In the genomic region with DNA sequence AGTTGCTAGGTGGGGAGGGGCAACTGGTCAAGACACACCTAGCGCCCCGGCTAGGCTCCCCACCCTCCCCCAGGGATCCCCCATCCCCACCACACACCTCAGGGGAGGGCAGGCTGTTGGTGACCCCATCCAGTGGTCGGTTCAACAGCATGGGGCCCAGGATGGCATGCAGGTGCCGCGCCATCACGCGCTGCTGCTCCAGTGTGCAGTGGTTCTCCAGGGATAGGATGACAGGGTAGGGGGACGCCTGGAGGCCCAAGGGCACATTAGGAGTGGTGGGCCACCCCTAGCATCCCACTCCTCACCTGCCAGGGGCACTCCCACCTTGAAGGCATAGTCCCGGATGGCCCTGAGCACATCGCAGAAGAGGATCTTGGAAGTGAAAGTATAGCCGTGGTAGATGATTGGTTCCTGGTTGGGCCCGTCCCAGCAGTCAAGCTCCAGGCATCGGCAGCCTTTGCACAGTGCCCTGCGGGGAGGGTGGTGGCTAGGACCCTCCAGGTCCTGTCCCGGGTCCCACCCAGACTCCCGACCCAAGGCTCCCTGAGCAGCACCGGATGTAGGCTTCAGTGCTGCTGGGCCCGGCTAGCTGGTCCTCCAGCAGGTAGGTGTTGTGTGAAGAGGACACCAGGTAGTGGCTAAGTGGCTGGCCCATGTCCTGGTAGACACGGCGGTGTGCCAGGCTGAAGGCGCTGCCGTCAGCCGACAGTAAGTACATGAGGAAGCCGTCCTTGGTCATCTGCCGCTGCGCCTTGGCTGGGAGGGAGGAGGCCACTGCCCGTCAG, we compare ENCODE assay signal across 24 cellular contexts. TPM values are rescaled to one million over a fixed set of nuclear protein-coding genes. Genes with fewer than 3 reads are reported as not detected.
DNase-seq lines count a peak whose midpoint lies in the region; ATAC-seq, FAIRE-seq and TF ChIP-seq lines count a peak whose summit lies in the region.
"Had no signal": no experiment of that assay in that cellular context is flagged by ENCODE, and none has a peak within 500 bp of the region (broad histone marks: within the 10 kb centered on the region; RNA-seq: fewer than 3 reads in every experiment).

No MANE protein-coding gene starts in this region.

- no peak overlapping the region for H2AK5ac ChIP-seq in H1 (ENCODE audit: low read depth, low read length)

- no peak for DNase-seq in DND-41
- peak; percentile 18 for DNase-seq in MV-4-11 (lab: John Stamatoyannopoulos, UW)
- no peak for DNase-seq in H1 (ENCODE audit: low read depth in 1 of 2, low spot score in 2 of 2)
- DNase-seq in small intestine = peak; percentile 54
- no peak for DNase-seq in NCI-H1436 treated with DMSO at 0.1 percent for 48 hours (lab: John Stamatoyannopoulos, UW)
- DNase-seq in NCI-H1436 (lab: John Stamatoyannopoulos, UW) = no peak
- no peak for DNase-seq in activated CD4-positive, alpha-beta T cell treated with anti-CD3 and anti-CD28 coated beads for 1 hour
- DNase-seq in midbrain (lab: John Stamatoyannopoulos, UW) = no peak
- DNase-seq: activated CD4-positive, alpha-beta T cell treated with anti-CD3 and anti-CD28 coated beads, Interleukin-2, amount 10 ng/mL, durations not matched to agents 24 days and 14 days; anterior cingulate cortex; dermis blood vessel endothelial cell; DMS153; islet precursor cell; NCI-H1417 treated with DMSO at 0.1 percent for 48 hours; NCI-H510A; SK-N-SH; stimulated activated CD4-positive, alpha-beta T cell treated with anti-CD3 and anti-CD28 coated beads, Interleukin-4, amount 100 ng/mL, for 4 hours; T-helper 2 cell had no signal

- H3K9me3 ChIP-seq in DND-41 (ENCODE audit: insufficient read depth, low read length, severe bottlenecking) (no peaks in the 10 kb centered on the region), H1 (ENCODE audit: insufficient read depth in 2 of 2, low read depth in 1 of 2, low read length in 1 of 2) (no peaks in the 10 kb centered on the region), small intestine (ENCODE audit: control insufficient read depth, low read depth) (no peaks in the 10 kb centered on the region)
- H3K9me3 ChIP-seq: SK-N-SH had no signal

- peaks cover 35% of the 10 kb centered on the region for H3K36me3 ChIP-seq in DND-41 (ENCODE audit: insufficient read depth, low read length)
- no peaks in the 10 kb centered on the region; a peak in 1 of 8 replicates for H3K36me3 ChIP-seq in H1 (ENCODE audit: control insufficient read depth in 2 of 4, insufficient read depth in 4 of 4, low read length in 3 of 4)
- H3K36me3 ChIP-seq in small intestine (ENCODE audit: control insufficient read depth in 2 of 2, insufficient read depth in 2 of 2, low read length in 2 of 2) = peaks cover 6 to 10% of the 10 kb centered on the region in 2 donors
- H3K36me3 ChIP-seq: cardiac muscle cell had no signal

- no peak overlapping the region for H2BK15ac ChIP-seq in H1 (ENCODE audit: low read length)

- no peak overlapping the region for H3K56ac ChIP-seq in H1 (replicated peaks; ENCODE audit: insufficient read length, low read depth, low read length)

- 0 out of 2 replicates have a peak, but pooled peaks cover 2% of the 10 kb centered on the region for H4K20me1 ChIP-seq in DND-41 (ENCODE audit: insufficient read depth, low read length)
- H4K20me1 ChIP-seq in H1 (replicated peaks in 1 of 2; ENCODE audit: control insufficient read depth in 1 of 2, insufficient read depth in 2 of 2, low read length in 2 of 2) = no peaks in the 10 kb centered on the region

- no peak overlapping the region for H2BK12ac ChIP-seq in H1 (ENCODE audit: low read depth, low read length)

- FAIRE-seq in H1 (lab: Jason Lieb, UNC) (no peak), small intestine (lab: Jason Lieb, UNC) (no peak)
- FAIRE-seq: endometrium had no signal

- H3K14ac ChIP-seq in H1 (ENCODE audit: insufficient read length) = no peak overlapping the region

- H3K27ac ChIP-seq in DND-41 (ENCODE audit: low read length) (no peak overlapping the region), H1 (ENCODE audit: low read depth, low read length) (no peak overlapping the region), small intestine (ENCODE audit: low read depth in 1 of 2, low read length in 1 of 2) (no peak overlapping the region)
- H3K27ac ChIP-seq: cardiac muscle cell had no signal

- H3K79me2 ChIP-seq in DND-41 (ENCODE audit: insufficient read depth, low read length) = no peaks in the 10 kb centered on the region
- H3K79me2 ChIP-seq in H1 (ENCODE audit: control insufficient read depth in 1 of 2, insufficient read depth in 2 of 2, low read length in 2 of 2) = no peaks in the 10 kb centered on the region

- H2AFZ ChIP-seq in DND-41 (ENCODE audit: low read depth, low read length) (no peak overlapping the region), H1 (ENCODE audit: low read length) (no peak overlapping the region)

- no peak for TF ChIP-seq EP300 in H1 (IDR thresholded peaks at IDR 0.05; ENCODE audit: borderline replicate concordance in 1 of 2, low read depth in 2 of 2, low read length in 2 of 2)

- peak overlapping the region; percentile 80; the same call in 1 of the 2 replicates for H4K8ac ChIP-seq in H1 (ENCODE audit: extremely low read depth, insufficient read depth, low read length)

- TF ChIP-seq POLR2A in H1 (IDR thresholded peaks at IDR 0.05; ENCODE audit: control extremely low read depth in 1 of 2, low read depth in 2 of 2, low read length in 2 of 2) = no peak

- H3K18ac ChIP-seq in H1 (ENCODE audit: extremely low read depth, low read length) = no peak overlapping the region

- POLR2A ChIA-PET in H1 (lab: Charles Lee; ENCODE audit: partially characterized antibody) = interaction anchor here (1.1 kb wide), 1 partner anchor 14 kb away, joined by 3 read pairs; no protein-coding TSS in a partner anchor

- no peak overlapping the region for H4K91ac ChIP-seq in H1 (replicated peaks; ENCODE audit: insufficient read length, low read length)

- no peaks in the 10 kb centered on the region for H3K79me1 ChIP-seq in H1 (ENCODE audit: low read depth, low read length)

- no peak overlapping the region for H3K4ac ChIP-seq in H1 (replicated peaks; ENCODE audit: insufficient read length, low read depth, low read length)

- H4K5ac ChIP-seq in H1 (ENCODE audit: insufficient read length, low read depth, low read length) = no peak overlapping the region

- TF ChIP-seq CTCF in DND-41 (IDR thresholded peaks at IDR 0.05; ENCODE audit: borderline replicate concordance, extremely low read depth, low read length, poor library complexity, severe bottlenecking) (no peak), H1 (IDR thresholded peaks at IDR 0.05; ENCODE audit: control extremely low read depth in 1 of 3, insufficient read depth in 1 of 3, low read depth in 1 of 3, low read length in 3 of 3) (no peak)

- H3K9ac ChIP-seq in DND-41 (ENCODE audit: low read depth, low read length) (no peak overlapping the region), H1 (replicated peaks in 1 of 4; ENCODE audit: extremely low read depth in 1 of 4, low read depth in 3 of 4, low read length in 3 of 4) (no peak overlapping the region)
- H3K9ac ChIP-seq: SK-N-SH had no signal

- H3K4me2 ChIP-seq in DND-41 (ENCODE audit: insufficient read depth, low read length) = no peak overlapping the region
- H3K4me2 ChIP-seq in H1 (ENCODE audit: insufficient read depth in 1 of 2, low read depth in 2 of 2, low read length in 2 of 2) = no peak overlapping the region
- H3K4me2 ChIP-seq: SK-N-SH had no signal

- CTCF ChIA-PET in H1 (lab: Charles Lee; ENCODE audit: partially characterized antibody) = interaction anchor here (0.6 to 9.6 kb wide), 5 partner anchors 7 to 75 kb away, joined by 3 to 74 read pairs (median 5); no protein-coding TSS in a partner anchor

- H3K27me3 ChIP-seq in DND-41 (ENCODE audit: insufficient read depth, low read length, poor library complexity) (no peaks in the 10 kb centered on the region), H1 (replicated peaks in 1 of 4; ENCODE audit: control insufficient read depth in 3 of 4, extremely low read depth in 1 of 4, insufficient read depth in 3 of 4, low read length in 3 of 4) (no peaks in the 10 kb centered on the region), small intestine (ENCODE audit: control insufficient read depth in 2 of 2, insufficient read depth in 2 of 2, low read length in 2 of 2) (no peaks in the 10 kb centered on the region)
- H3K27me3 ChIP-seq: cardiac muscle cell had no signal

- no peak overlapping the region for H3K23ac ChIP-seq in H1 (ENCODE audit: insufficient read length)

- H3K23me2 ChIP-seq in H1 (ENCODE audit: low read depth, low read length) = no peaks in the 10 kb centered on the region

- no peak overlapping the region for H2BK120ac ChIP-seq in H1 (replicated peaks; ENCODE audit: low read depth, low read length)

- 92% methylated on average over 27 of the region's 27 CpGs; no CpG with 5 or more reads in 1 of the 2 experiments for WGBS in H1 (ENCODE audit: extremely low coverage in 1 of 2, insufficient coverage in 1 of 2, insufficient read length in 1 of 2, insufficient replicate concordance in 2 of 2, low coverage in 1 of 2, low lambda C conversion rate in 2 of 2, missing lambda C conversion rate in 1 of 2), 2 experiments
- 69 to 89% (median 86%) methylated on average over 26 to 27 of the region's 27 CpGs for WGBS in small intestine, 3 donors

- H2BK5ac ChIP-seq in H1 (ENCODE audit: low read depth, low read length) = no peak overlapping the region

- ATAC-seq in DND-41 (ENCODE audit: insufficient read depth, low read depth) = peak; percentile 36

- H2BK20ac ChIP-seq in H1 (ENCODE audit: low read length) = no peak overlapping the region

- no peak for TF ChIP-seq RAD21 in H1 (IDR thresholded peaks at IDR 0.05 in 1 of 2, conservative IDR thresholded peaks at IDR 0.05 in 1 of 2; ENCODE audit: low read depth in 2 of 2, low read length in 2 of 2)

- H3K4me1 ChIP-seq in DND-41 (ENCODE audit: insufficient read depth, low read length) = no peaks in the 10 kb centered on the region
- no peaks in the 10 kb centered on the region for H3K4me1 ChIP-seq in H1 (replicated peaks in 1 of 4; ENCODE audit: control insufficient read depth in 3 of 4, insufficient read depth in 4 of 4, low read length in 3 of 4)
- H3K4me1 ChIP-seq in small intestine (ENCODE audit: control insufficient read depth in 2 of 2, insufficient read depth in 1 of 2, low read depth in 1 of 2, low read length in 1 of 2) = no peaks in the 10 kb centered on the region

- no peak overlapping the region for H3K4me3 ChIP-seq in DND-41 (ENCODE audit: low read depth in 1 of 2, low read length in 2 of 2)
- no peak overlapping the region for H3K4me3 ChIP-seq in H1 (ENCODE audit: extremely low read depth in 1 of 4, insufficient read depth in 2 of 4, low read depth in 3 of 4, low read length in 4 of 4)
- no peak overlapping the region for H3K4me3 ChIP-seq in small intestine (ENCODE audit: low read depth in 1 of 2, low read length in 2 of 2)
- H3K4me3 ChIP-seq: cardiac muscle cell had no signal

RNA-seq across cellular contexts. Expression of gene VILL, which starts 19.4 kb away (rescaled TPM):
- 4.1 and 4.6 TPM in 2 replicates for total RNA-seq in H1 (2021; fragmentation: NEBNext Ultra II Directional; extraction: Animal tissue kit (Norgen Biotek cat#: 25700))
- polyA plus RNA-seq in H1 (2011; rRNA removed) (4.2 and 7.4 TPM in 2 replicates), small intestine (100 to 1,000 TPM in 2 of 3 donors, 10 to 100 TPM in 1; 57.6 to 266 (median 191) TPM)
- polyA plus RNA-seq in H1 (2011; cell fraction: cytosol; rRNA removed) = 5.9 TPM
- 20.0 TPM for polyA plus RNA-seq in H1 (2011; cell fraction: nucleus; rRNA removed)
- 2.4 to 5.7 TPM (median 4.2 TPM) in 4 replicates for polyA plus RNA-seq in H1 (2012, experiment 1 of 2)
- 3.4 TPM for polyA plus RNA-seq in H1 (2012, experiment 2 of 2)
- 1.4 TPM for polyA plus RNA-seq in H1 (2013, experiment 1 of 2)
- 1.5 TPM for polyA plus RNA-seq in H1 (2013, experiment 2 of 2)
- polyA minus RNA-seq in H1 (2011; rRNA and poly(A)+ RNA removed) = 7.7 and 8.0 TPM in 2 replicates
- 2.5 TPM for polyA minus RNA-seq in H1 (2011; cell fraction: cytosol; rRNA and poly(A)+ RNA removed)
- polyA minus RNA-seq in H1 (2011; cell fraction: nucleus; rRNA and poly(A)+ RNA removed) = 11.4 TPM

RNA-seq across cellular contexts. Expression of gene PLCD1, which starts 19.4 kb away (rescaled TPM):
- total RNA-seq in H1 (2021; fragmentation: NEBNext Ultra II Directional; extraction: Animal tissue kit (Norgen Biotek cat#: 25700)) = 15.7 and 19.2 TPM in 2 replicates
- polyA plus RNA-seq in H1 (2011; rRNA removed) = 15.3 and 25.7 TPM in 2 replicates
- 16.8 TPM for polyA plus RNA-seq in H1 (2011; cell fraction: cytosol; rRNA removed)
- 40.8 TPM for polyA plus RNA-seq in H1 (2011; cell fraction: nucleus; rRNA removed)
- 10.7 to 22.5 TPM (median 19.3 TPM) in 4 replicates for polyA plus RNA-seq in H1 (2012, experiment 1 of 2)
- polyA plus RNA-seq in H1 (2012, experiment 2 of 2) = 24.9 TPM
- polyA plus RNA-seq in H1 (2013, experiment 1 of 2) = 16.6 TPM
- 15.4 TPM for polyA plus RNA-seq in H1 (2013, experiment 2 of 2)
- 15.5 and 19.6 TPM in 2 replicates for polyA minus RNA-seq in H1 (2011; rRNA and poly(A)+ RNA removed)
- 9.8 TPM for polyA minus RNA-seq in H1 (2011; cell fraction: cytosol; rRNA and poly(A)+ RNA removed)
- polyA minus RNA-seq in H1 (2011; cell fraction: nucleus; rRNA and poly(A)+ RNA removed) = 18.4 TPM
- 10 to 100 TPM in 1 of 3 donors, 1 to 10 TPM in 2; 7.8 to 16.3 (median 8.8) TPM for polyA plus RNA-seq in small intestine

RNA-seq across cellular contexts. Expression of gene DLEC1, which starts 29.0 kb away (rescaled TPM):
- 0.75 and 0.76 TPM in 2 replicates for total RNA-seq in H1 (2021; fragmentation: NEBNext Ultra II Directional; extraction: Animal tissue kit (Norgen Biotek cat#: 25700))
- polyA plus RNA-seq in H1 (2011; rRNA removed) (0.26 and 0.36 TPM in 2 replicates), small intestine (under 1 TPM; 0.19 to 0.89 (median 0.81) TPM)
- 0.31 TPM for polyA plus RNA-seq in H1 (2011; cell fraction: cytosol; rRNA removed)
- polyA plus RNA-seq in H1 (2011; cell fraction: nucleus; rRNA removed) = 3.0 TPM
- polyA plus RNA-seq in H1 (2012, experiment 1 of 2) = 0.43 to 0.87 TPM (median 0.62 TPM) in 4 replicates
- polyA plus RNA-seq in H1 (2012, experiment 2 of 2) = 0.29 TPM
- polyA plus RNA-seq in H1 (2013, experiment 1 of 2) = 1.4 TPM
- polyA plus RNA-seq in H1 (2013, experiment 2 of 2) = 0.17 TPM
- polyA minus RNA-seq in H1 (2011; rRNA and poly(A)+ RNA removed) = 0.63 and 1.4 TPM in 2 replicates
- polyA minus RNA-seq in H1 (2011; cell fraction: cytosol; rRNA and poly(A)+ RNA removed) = 0.29 TPM
- polyA minus RNA-seq in H1 (2011; cell fraction: nucleus; rRNA and poly(A)+ RNA removed) = 3.0 TPM
- total RNA-seq: G401, lung microvascular endothelial cell, myocyte, RPMI7951 had no signal
- polyA plus RNA-seq: cardiac muscle cell had no signal

Comparison
In these comparisons a context has a peak if more than half of its experiments do, and no peak if none do; other contexts are left out.
1. DNase-seq: peak in MV-4-11 (single experiment) and small intestine (single experiment); none in DND-41 (single experiment), H1 (0 of 2), NCI-H1436 treated with DMSO at 0.1 percent for 48 hours (single experiment), NCI-H1436 (single experiment), activated CD4-positive, alpha-beta T cell treated with anti-CD3 and anti-CD28 coated beads for 1 hour (single experiment) and midbrain (single experiment).